Comparison of ENCODE assay signal across 8 cellular contexts in the genomic region with DNA sequence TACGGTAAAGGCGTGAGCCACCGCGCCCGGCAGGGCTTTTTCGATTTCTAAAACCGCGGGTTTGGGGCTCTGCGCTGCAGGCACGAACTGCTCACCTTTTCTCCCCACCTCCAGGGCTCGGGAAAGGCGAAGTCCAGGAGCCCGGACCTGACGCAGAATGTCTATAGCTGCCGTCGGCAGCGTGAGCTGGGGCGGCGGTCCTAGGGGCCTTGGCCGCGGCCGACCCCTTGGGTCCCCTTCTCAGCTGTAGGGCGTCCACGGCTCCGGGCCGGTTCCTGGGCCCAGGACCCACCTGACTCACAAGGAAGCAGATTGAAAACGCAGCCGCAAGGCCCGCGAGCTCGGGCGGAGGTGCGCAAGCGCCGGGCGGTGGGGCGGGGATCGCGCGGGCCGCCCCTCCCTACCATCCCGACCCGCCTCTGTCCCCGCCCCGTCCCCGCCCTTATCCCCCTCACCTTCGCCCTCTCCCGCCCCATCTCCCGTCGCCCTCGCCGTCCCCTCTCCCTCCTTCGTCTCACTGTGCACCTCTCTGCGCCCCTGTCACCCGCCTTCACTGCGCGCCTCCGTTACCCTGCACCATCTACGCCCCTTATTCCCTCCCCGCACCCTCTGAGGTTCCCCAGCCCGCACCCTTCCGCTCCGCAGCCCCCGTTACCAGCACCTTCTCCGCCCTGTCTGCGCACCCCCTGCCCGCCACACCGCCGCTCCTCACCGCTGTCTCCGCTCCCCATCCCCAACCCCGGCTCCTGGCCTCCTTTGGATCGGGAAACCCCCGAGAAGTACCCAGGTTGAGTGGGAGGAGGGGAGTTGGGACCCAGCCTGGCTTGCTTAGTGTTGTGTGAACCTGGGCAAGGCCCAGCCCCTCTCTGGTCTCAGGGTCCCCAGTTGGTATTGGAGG. TPM values are rescaled to one million over a fixed set of nuclear protein-coding genes. Genes with fewer than 3 reads are reported as not detected.
DNase-seq lines count a peak whose midpoint lies in the region; ATAC-seq lines count a peak whose summit lies in the region.

A gene with protein sequence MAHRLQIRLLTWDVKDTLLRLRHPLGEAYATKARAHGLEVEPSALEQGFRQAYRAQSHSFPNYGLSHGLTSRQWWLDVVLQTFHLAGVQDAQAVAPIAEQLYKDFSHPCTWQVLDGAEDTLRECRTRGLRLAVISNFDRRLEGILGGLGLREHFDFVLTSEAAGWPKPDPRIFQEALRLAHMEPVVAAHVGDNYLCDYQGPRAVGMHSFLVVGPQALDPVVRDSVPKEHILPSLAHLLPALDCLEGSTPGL (minus strand): TSS at position 353 of the 898 bp plus-strand sequence. CDS start 2,632 bp downstream, outside the sequence.

- DNase-seq in AML-193 (lab: John Stamatoyannopoulos, UW) (peak; percentile 54 to 69), GM19238 (ENCODE audit: insufficient read length, low spot score) (peak; percentile 71), NCI-H748 treated with DMSO at 0.1 percent for 48 hours (lab: John Stamatoyannopoulos, UW) (peak; percentile 37), lung microvascular endothelial cell (ENCODE audit: low read depth in 2 of 2) (peak; percentile 63 to 70)
- DNase-seq in activated CD8-positive, alpha-beta memory T cell treated with anti-CD3 and anti-CD28 coated beads for 1 hour (ENCODE audit: extremely low read depth in 1 of 2, low read depth in 1 of 2) = peak; percentile 57 to 68
- peak; percentile 55 to 83 (median 58) for DNase-seq in stimulated activated CD4-positive, alpha-beta T cell treated with anti-CD3 and anti-CD28 coated beads, TNF-alpha, amount 100 ng/mL, for 48 hours (ENCODE audit: low read depth in 3 of 3)

- no peaks in the 10 kb centered on the region for H3K27me3 ChIP-seq in ectodermal cell (ENCODE audit: control insufficient read depth, insufficient read depth, low read length, poor library complexity, severe bottlenecking)

- H3K27ac ChIP-seq in ectodermal cell (ENCODE audit: insufficient read depth, low read depth, low read length, poor library complexity, severe bottlenecking) = no peak within 1 kb of the TSS

- no peaks in the 10 kb centered on the region for H3K4me1 ChIP-seq in ectodermal cell (ENCODE audit: control insufficient read depth, insufficient read depth, low read length)

- WGBS in ectodermal cell, 2 experiments = 0% methylated on average over 69 to 74 of the region's 74 CpGs

- H3K36me3 ChIP-seq in ectodermal cell (ENCODE audit: control insufficient read depth, insufficient read depth, low read length) = peaks cover 5% of the 10 kb centered on the region

- H3K4me3 ChIP-seq in ectodermal cell (ENCODE audit: insufficient read depth, low read depth, low read length) = peak within 1 kb of the TSS; percentile 71

- ATAC-seq in HG03439 (IDR thresholded peaks at IDR 0.05; ENCODE audit: unreplicated experiment) = peak; percentile 68

- no peaks in the 10 kb centered on the region for H3K9me3 ChIP-seq in ectodermal cell (ENCODE audit: control insufficient read depth, low read length)

RNA-seq across cellular contexts. Expression of the gene that starts here (rescaled TPM):
- polyA plus RNA-seq in ectodermal cell (2013, experiment 1 of 4) = 16.9 TPM
- polyA plus RNA-seq in ectodermal cell (2013, experiment 2 of 4) = 17.0 TPM
- polyA plus RNA-seq in ectodermal cell (2013, experiment 3 of 4) = 16.1 TPM
- polyA plus RNA-seq in ectodermal cell (2013, experiment 4 of 4) = 14.2 TPM
- 4.4 and 8.9 TPM in 2 replicates for total RNA-seq in lung microvascular endothelial cell
